In genomic region chr22:44403930-44404329, GRCh38 we compare ENCODE assay signal across 21 cellular contexts.
DNase-seq lines count a peak whose midpoint lies in the region; ATAC-seq, FAIRE-seq and TF ChIP-seq lines count a peak whose summit lies in the region.
"Had no signal": no experiment of that assay in that cellular context is flagged by ENCODE, and none has a peak within 500 bp of the region (broad histone marks: within the 10 kb centered on the region; RNA-seq: fewer than 3 reads in every experiment).

No MANE protein-coding gene starts in this region.

- no peak overlapping the region for H4K91ac ChIP-seq in mesenchymal stem cell (ENCODE audit: low read length)

- no peak for TF ChIP-seq RAD21 in HepG2 (CRISPR knock-in tag; IDR thresholded peaks at IDR 0.05)

- H3K79me2 ChIP-seq in HepG2 (ENCODE audit: insufficient read depth, low read length) = no peaks in the 10 kb centered on the region

- no peak overlapping the region for H4K8ac ChIP-seq in mesenchymal stem cell (ENCODE audit: low read length)

- H3K9ac ChIP-seq in HepG2 (ENCODE audit: insufficient read depth, low read depth, low read length) (no peak overlapping the region), endodermal cell (ENCODE audit: extremely low read depth, low read length, poor library complexity, severe bottlenecking) (no peak overlapping the region), mesenchymal stem cell (ENCODE audit: low read length) (no peak overlapping the region)

- intact Hi-C loops in right lobe of liver (cut with DNase I) = no loop called here
- intact Hi-C loops in HepG2 (cut with micrococcal nuclease; ENCODE audit: unreplicated experiment) = no loop called here
- intact Hi-C loops in posterior vena cava (cut with DNase I) = no loop called here

- CTCF ChIA-PET in HepG2 (lab: Yijun Ruan, JAX; ENCODE audit: low intra/inter-chr PET ratio, low total read pairs) = no interaction called here

- H3K4me3 ChIP-seq in right lobe of liver (no peak overlapping the region), HepG2 (replicated peaks in 1 of 3; ENCODE audit: insufficient read depth in 1 of 3, low read depth in 2 of 3, low read length in 3 of 3) (no peak overlapping the region), endodermal cell (ENCODE audit: low read length) (no peak overlapping the region), mesenchymal stem cell (ENCODE audit: insufficient read depth in 1 of 2, low read depth in 1 of 2, low read length in 2 of 2) (no peak overlapping the region)
- H3K4me3 ChIP-seq: HAP-1 had no signal

- DNase-seq in right lobe of liver (peak in 2 of 3 donors; percentile 29 to 31), HepG2 (ENCODE audit: low spot score) (no peak), endodermal cell (peak; percentile 28), posterior vena cava (ENCODE audit: low spot score) (peak; percentile 34), mesenchymal stem cell (no peak)
- DNase-seq: ACHN; AML-193; CD4-positive, alpha-beta T cell; DMS53; NCI-H1105 treated with DMSO at 0.1 percent for 48 hours; NCI-H187; NCI-H446; NCI-H69; SIG-M5 had no signal

- H2BK5ac ChIP-seq in mesenchymal stem cell (ENCODE audit: low read depth, low read length, poor library complexity, severe bottlenecking) = no peak overlapping the region

- H3K9me3 ChIP-seq in right lobe of liver (no peaks in the 10 kb centered on the region), HepG2 (ENCODE audit: low read length) (no peaks in the 10 kb centered on the region), endodermal cell (ENCODE audit: control insufficient read depth, low read length) (no peaks in the 10 kb centered on the region), mesenchymal stem cell (ENCODE audit: control insufficient read depth, low read length) (no peaks in the 10 kb centered on the region)
- H3K9me3 ChIP-seq: HAP-1 had no signal

- 60% methylated on average over 1 of the region's 6 CpGs for WGBS in right lobe of liver (ENCODE audit: insufficient coverage, low coverage, low lambda C conversion rate, missing lambda C conversion rate)
- WGBS in HepG2 (ENCODE audit: low lambda C conversion rate) = 0% methylated on average over 3 of the region's 6 CpGs
- 88 to 94% methylated on average over 3 to 6 of the region's 6 CpGs for WGBS in endodermal cell (ENCODE audit: insufficient coverage in 1 of 2, insufficient read length in 1 of 2), 2 experiments
- 68% methylated on average over 6 of the region's 6 CpGs for WGBS in mesenchymal stem cell

- H3K27ac ChIP-seq in right lobe of liver = no peak overlapping the region
- no peak overlapping the region for H3K27ac ChIP-seq in HepG2 (ENCODE audit: extremely low read length, insufficient read depth, low read length)
- no peak overlapping the region for H3K27ac ChIP-seq in endodermal cell (ENCODE audit: low read depth, low read length)
- H3K27ac ChIP-seq in mesenchymal stem cell (ENCODE audit: low read length, poor library complexity, severe bottlenecking) = no peak overlapping the region
- H3K27ac ChIP-seq: HL-60 had no signal

- H3K18ac ChIP-seq in mesenchymal stem cell (ENCODE audit: low read depth in 1 of 2, low read length in 2 of 2) = no peak overlapping the region

- peaks cover 2% of the 10 kb centered on the region for H3K27me3 Mint-ChIP-seq in endodermal cell (ENCODE audit: insufficient read depth)
- H3K27me3 Mint-ChIP-seq: CD4-positive, alpha-beta T cell had no signal

- no peak overlapping the region for H2AFZ ChIP-seq in HepG2 (ENCODE audit: low read length)
- H2AFZ ChIP-seq in mesenchymal stem cell (ENCODE audit: low read depth, low read length) = no peak overlapping the region

- TF ChIP-seq POLR2A in right lobe of liver (IDR thresholded peaks at IDR 0.05) (no peak), HepG2 (IDR thresholded peaks at IDR 0.05; ENCODE audit: insufficient read depth in 1 of 2, low read depth in 2 of 2, low read length in 2 of 2) (no peak)

- TF ChIP-seq EP300 in HepG2 (IDR thresholded peaks at IDR 0.05; ENCODE audit: low read depth in 2 of 2, low read length in 2 of 2) = no peak
- no peak for TF ChIP-seq EP300 in HepG2 (CRISPR knock-in tag; IDR thresholded peaks at IDR 0.05; ENCODE audit: borderline replicate concordance)

- no peaks in the 10 kb centered on the region for H4K20me1 ChIP-seq in HepG2 (ENCODE audit: insufficient read depth, low read length)

- no peak overlapping the region for H3K4ac ChIP-seq in mesenchymal stem cell (ENCODE audit: low read depth in 1 of 2, low read length in 2 of 2)

- no peaks in the 10 kb centered on the region for H3K36me3 Mint-ChIP-seq in endodermal cell (ENCODE audit: low read depth)

- H3K14ac ChIP-seq in mesenchymal stem cell (ENCODE audit: low read length in 2 of 2) = peak overlapping the region in 1 of 2 experiments; percentile 46

- no peak overlapping the region for H2AK5ac ChIP-seq in mesenchymal stem cell (ENCODE audit: low read length, severe bottlenecking)

- BruUV-seq in HepG2 (replicated peaks; lab: Mats Ljungman, UMichigan) = no TSS peak

- POLR2A ChIA-PET in HepG2 (lab: Yijun Ruan, JAX) = no interaction called here

- H3K79me1 ChIP-seq in mesenchymal stem cell (replicated peaks; ENCODE audit: low read length, poor library complexity, severe bottlenecking) = no peaks in the 10 kb centered on the region

- H3K4me2 ChIP-seq in HepG2 (ENCODE audit: low read depth, low read length) (no peak overlapping the region), mesenchymal stem cell (ENCODE audit: low read length, poor library complexity, severe bottlenecking) (no peak overlapping the region)

- no peak overlapping the region for H2BK15ac ChIP-seq in mesenchymal stem cell (ENCODE audit: low read depth, poor library complexity, severe bottlenecking)

- ATAC-seq in right lobe of liver = no peak
- ATAC-seq in HepG2 = no peak
- no peak for ATAC-seq in GM19467 (IDR thresholded peaks at IDR 0.05; ENCODE audit: unreplicated experiment)
- ATAC-seq in HG03039 (IDR thresholded peaks at IDR 0.05; ENCODE audit: unreplicated experiment) = no peak

- H3K9me3 Mint-ChIP-seq in endodermal cell = no peaks in the 10 kb centered on the region
- H3K9me3 Mint-ChIP-seq: CD4-positive, alpha-beta T cell had no signal

- H3K27me3 ChIP-seq in right lobe of liver (no peaks in the 10 kb centered on the region), HepG2 (ENCODE audit: control insufficient read depth in 1 of 2, insufficient read depth in 2 of 2, low read length in 2 of 2) (peaks cover 6 to 38% of the 10 kb centered on the region in 2 experiments; a peak in 4 of 5 replicates), endodermal cell (ENCODE audit: control insufficient read depth, insufficient read depth, low read length, poor library complexity, severe bottlenecking) (no peaks in the 10 kb centered on the region), mesenchymal stem cell (ENCODE audit: control insufficient read depth in 1 of 2, insufficient read depth in 1 of 2, low read length in 2 of 2) (peaks cover 50 to 78% of the 10 kb centered on the region in 2 experiments)

- H2BK120ac ChIP-seq in mesenchymal stem cell (ENCODE audit: low read depth, low read length) = no peak overlapping the region

- no peaks in the 10 kb centered on the region for H3K4me1 ChIP-seq in right lobe of liver
- H3K4me1 ChIP-seq in HepG2 (ENCODE audit: insufficient read depth, low read length) = no peaks in the 10 kb centered on the region
- no peaks in the 10 kb centered on the region for H3K4me1 ChIP-seq in endodermal cell (ENCODE audit: control insufficient read depth, insufficient read depth, low read length)
- peaks cover 2% of the 10 kb centered on the region for H3K4me1 ChIP-seq in mesenchymal stem cell (ENCODE audit: control insufficient read depth, insufficient read depth, low read depth, low read length)
- H3K4me1 ChIP-seq: HAP-1 had no signal

- peaks cover 4% of the 10 kb centered on the region for H3K4me1 Mint-ChIP-seq in endodermal cell

- no peak overlapping the region for H3K4me3 Mint-ChIP-seq in endodermal cell
- H3K4me3 Mint-ChIP-seq: CD4-positive, alpha-beta T cell had no signal

- no peak overlapping the region for H3K27ac Mint-ChIP-seq in endodermal cell
- H3K27ac Mint-ChIP-seq: CD4-positive, alpha-beta T cell had no signal

- no peak overlapping the region for H2BK12ac ChIP-seq in mesenchymal stem cell (ENCODE audit: low read length in 2 of 2)

- H3K36me3 ChIP-seq in right lobe of liver (no peaks in the 10 kb centered on the region), HepG2 (replicated peaks in 1 of 2; ENCODE audit: control insufficient read depth in 1 of 2, insufficient read depth in 2 of 2, low read length in 2 of 2) (no peaks in the 10 kb centered on the region), endodermal cell (ENCODE audit: control insufficient read depth, insufficient read depth, low read length) (no peaks in the 10 kb centered on the region), mesenchymal stem cell (ENCODE audit: control insufficient read depth in 1 of 2, insufficient read depth in 2 of 2, low read depth in 1 of 2, low read length in 2 of 2) (no peaks in the 10 kb centered on the region)
- H3K36me3 ChIP-seq: HAP-1 had no signal

- in situ Hi-C loops in HepG2 (cut with HindIII; ENCODE audit: extremely low pct_ligation_motif_present, low pct_unique_long_range_greater_than_20kb) = no loop called here

- no peak for FAIRE-seq in HepG2 (lab: Jason Lieb, UNC)
- FAIRE-seq: GM19239, HTR-8/SVneo, RCC 7860 had no signal

- peak overlapping the region in 1 of 2 experiments; percentile 83 for H3K23ac ChIP-seq in mesenchymal stem cell (ENCODE audit: low read length in 2 of 2)

- TF ChIP-seq CTCF in right lobe of liver (IDR thresholded peaks at IDR 0.05) = no peak
- TF ChIP-seq CTCF in HepG2 (CRISPR knock-in tag; IDR thresholded peaks at IDR 0.05) = no peak
- TF ChIP-seq CTCF in endodermal cell (conservative IDR thresholded peaks at IDR 0.05) = no peak

TF ChIP-seq in HepG2, 621 proteins besides CTCF, POLR2A, EP300 and RAD21 (continues in another document):
- no peak for TF ChIP-seq E2F5 (CRISPR knock-in tag; conservative IDR thresholded peaks at IDR 0.05)

Comparison
In these comparisons a context has a peak if more than half of its experiments do, and no peak if none do; other contexts are left out.
1. DNase-seq: peak in right lobe of liver (2 of 3), endodermal cell (single experiment) and posterior vena cava (single experiment); none in HepG2 (single experiment) and mesenchymal stem cell (single experiment).